ENCODE assay signal across 8 cellular contexts in genomic region chr18:63074987-63075404, GRCh38.
DNase-seq lines count a peak whose midpoint lies in the region; ATAC-seq and TF ChIP-seq lines count a peak whose summit lies in the region.

No MANE protein-coding gene starts in this region.

- H3K9me3 ChIP-seq in mucosa of descending colon: no peaks in the 10 kb centered on the region

- no peak overlapping the region for H3K4me3 ChIP-seq in mucosa of descending colon

- intact Hi-C loops in mucosa of descending colon (cut with DNase I, micrococcal nuclease): no loop called here

- TF ChIP-seq CTCF in mucosa of descending colon (IDR thresholded peaks at IDR 0.05): no peak

- ATAC-seq in HG02943 (IDR thresholded peaks at IDR 0.05; ENCODE audit: low read depth, unreplicated experiment): peak; percentile 63
- ATAC-seq in mucosa of descending colon: peak; percentile 89
- ATAC-seq in HG02885 (IDR thresholded peaks at IDR 0.05; ENCODE audit: poor library complexity, unreplicated experiment): no peak

- DNase-seq in EH (ENCODE audit: low read depth): peak; percentile 55
- peak; percentile 99 for DNase-seq in NCI-H748 (lab: John Stamatoyannopoulos, UW; ENCODE audit: unreplicated experiment)
- DNase-seq in activated T-cell treated with anti-CD3 and anti-CD28 coated beads for 24 hours (ENCODE audit: low read depth): peak; percentile 54
- DNase-seq in epithelial cell of prostate (ENCODE audit: low read depth, low spot score): peak; percentile 22
- peak; percentile 86 to 88 (median 86) for DNase-seq in mucosa of descending colon
- DNase-seq in stimulated activated CD8-positive, alpha-beta memory T cell treated with anti-CD3 and anti-CD28 coated beads, Interleukin-2, amount 100 ng/mL, for 48 hours (ENCODE audit: low read depth in 2 of 2): peak; percentile 48 to 53

- H3K36me3 ChIP-seq in mucosa of descending colon (ENCODE audit: low read depth): no peaks in the 10 kb centered on the region

- H3K27ac ChIP-seq in epithelial cell of prostate: peak overlapping the region; percentile 29

- H3K4me1 ChIP-seq in mucosa of descending colon (ENCODE audit: low read depth): peaks cover 4% of the 10 kb centered on the region

Comparison
In these comparisons a context has a peak if more than half of its experiments do, and no peak if none do; other contexts are left out.
1. DNase-seq: peak in every context shown above with its lines; median percentile 99 in NCI-H748; 86 in mucosa of descending colon; 55 in EH; 54 in activated T-cell treated with anti-CD3 and anti-CD28 coated beads for 24 hours; 50 in stimulated activated CD8-positive, alpha-beta memory T cell treated with anti-CD3 and anti-CD28 coated beads, Interleukin-2, amount 100 ng/mL, for 48 hours; 22 in epithelial cell of prostate.